In genomic region chr3:88150371-88150770, GRCh38 we compare ENCODE assay signal across 8 cellular contexts. TPM values are rescaled to one million over a fixed set of nuclear protein-coding genes. Genes with fewer than 3 reads are reported as not detected.
A peak's percentile ranks its signal among the peaks of the same experiment; 100 is the strongest.
DNase-seq lines count a peak whose midpoint lies in the region; ATAC-seq and TF ChIP-seq lines count a peak whose summit lies in the region.

No MANE protein-coding gene starts in this region.

- no peak for TF ChIP-seq CTCF in glutamatergic neuron (IDR thresholded peaks at IDR 0.05; ENCODE audit: partially characterized antibody, unreplicated experiment)
- TF ChIP-seq CTCF in sigmoid colon (IDR thresholded peaks at IDR 0.05), result no peak

- H3K27me3 ChIP-seq in HUES6 (ENCODE audit: control insufficient read depth, insufficient read depth, low read length), result no peaks in the 10 kb centered on the region
- H3K27me3 ChIP-seq in sigmoid colon, result no peaks in the 10 kb centered on the region

- H3K27me3 Mint-ChIP-seq in activated CD8-positive, alpha-beta T cell treated with anti-CD3 and anti-CD28 coated beads, Interleukin-2, amount 10 ng/mL, durations not matched to agents 7 days and 5 days (ENCODE audit: low read depth), result no peaks in the 10 kb centered on the region
- no peaks in the 10 kb centered on the region for H3K27me3 Mint-ChIP-seq in glutamatergic neuron (ENCODE audit: unreplicated experiment)

- H3K4me3 ChIP-seq in HUES6 (ENCODE audit: low read depth, low read length), result peak overlapping the region; percentile 87
- peak overlapping the region; percentile 74 to 93 (median 90) for H3K4me3 ChIP-seq in sigmoid colon

- peaks cover 19% of the 10 kb centered on the region for H3K36me3 ChIP-seq in HUES6 (ENCODE audit: control insufficient read depth, insufficient read depth, low read length)
- peaks cover 0 to 24% (median 8%) of the 10 kb centered on the region in 4 donors for H3K36me3 ChIP-seq in sigmoid colon

- H3K4me1 ChIP-seq in HUES6 (ENCODE audit: control insufficient read depth, insufficient read depth, low read length) (peaks cover 6% of the 10 kb centered on the region), sigmoid colon (peaks cover 0 to 32% (median 24%) of the 10 kb centered on the region in 4 donors)

- POLR2A ChIA-PET in activated CD8-positive, alpha-beta T cell treated with anti-CD3 and anti-CD28 coated beads, Interleukin-2, amount 10 ng/mL, durations not matched to agents 7 days and 5 days (lab: Charles Lee), result interaction anchor here (1.0 to 4.7 kb wide), 6 partner anchors 11 to 119 kb away, joined by 3 to 56 read pairs (median 5); partner anchors contain the start of genes CGGBP1 and ZNF654

- DNase-seq in COLO829 (ENCODE audit: low spot score), result peak; percentile 19
- DNase-seq in activated CD8-positive, alpha-beta T cell treated with anti-CD3 and anti-CD28 coated beads, Interleukin-2, amount 10 ng/mL, durations not matched to agents 7 days and 5 days, result peak; percentile 41
- no peak for DNase-seq in glutamatergic neuron
- no peak for DNase-seq in sigmoid colon
- DNase-seq in SW 1271 (lab: John Stamatoyannopoulos, UW), result no peak
- DNase-seq in NCI-H1048 (lab: John Stamatoyannopoulos, UW), result no peak

- H3K4me3 Mint-ChIP-seq in activated CD8-positive, alpha-beta T cell treated with anti-CD3 and anti-CD28 coated beads, Interleukin-2, amount 10 ng/mL, durations not matched to agents 7 days and 5 days, result peak overlapping the region; percentile 90
- H3K4me3 Mint-ChIP-seq in glutamatergic neuron (ENCODE audit: unreplicated experiment), result peak overlapping the region; percentile 97

- intact Hi-C loops in sigmoid colon (cut with DNase I), result no loop called here

- ATAC-seq in GM21360 (IDR thresholded peaks at IDR 0.05; ENCODE audit: unreplicated experiment), result peak; percentile 25
- ATAC-seq in activated CD8-positive, alpha-beta T cell treated with anti-CD3 and anti-CD28 coated beads, Interleukin-2, amount 10 ng/mL, durations not matched to agents 7 days and 5 days, result no peak

- CTCF ChIA-PET in activated CD8-positive, alpha-beta T cell treated with anti-CD3 and anti-CD28 coated beads, Interleukin-2, amount 10 ng/mL, durations not matched to agents 7 days and 5 days (lab: Charles Lee), result interaction anchor here (0.8 to 3.4 kb wide), 3 partner anchors 37 to 118 kb away, joined by 3 to 11 read pairs (median 5); partner anchors contain the start of genes CGGBP1 and ZNF654

- peak overlapping the region; percentile 90 for H3K27ac ChIP-seq in HUES6 (ENCODE audit: low read depth, low read length)
- peak overlapping the region; percentile 90 to 96 (median 94) for H3K27ac ChIP-seq in sigmoid colon

- no peaks in the 10 kb centered on the region for H3K9me3 Mint-ChIP-seq in activated CD8-positive, alpha-beta T cell treated with anti-CD3 and anti-CD28 coated beads, Interleukin-2, amount 10 ng/mL, durations not matched to agents 7 days and 5 days (ENCODE audit: insufficient read depth)
- H3K9me3 Mint-ChIP-seq in glutamatergic neuron (ENCODE audit: unreplicated experiment), result peaks cover 2% of the 10 kb centered on the region

- peak overlapping the region; percentile 98 for H3K27ac Mint-ChIP-seq in activated CD8-positive, alpha-beta T cell treated with anti-CD3 and anti-CD28 coated beads, Interleukin-2, amount 10 ng/mL, durations not matched to agents 7 days and 5 days
- H3K27ac Mint-ChIP-seq in glutamatergic neuron (ENCODE audit: unreplicated experiment), result peak overlapping the region; percentile 95

- TF ChIP-seq POLR2A in sigmoid colon (IDR thresholded peaks at IDR 0.05), result no peak

- peaks cover 20% of the 10 kb centered on the region for H3K36me3 Mint-ChIP-seq in activated CD8-positive, alpha-beta T cell treated with anti-CD3 and anti-CD28 coated beads, Interleukin-2, amount 10 ng/mL, durations not matched to agents 7 days and 5 days (ENCODE audit: low read depth)
- no peaks in the 10 kb centered on the region for H3K36me3 Mint-ChIP-seq in glutamatergic neuron (ENCODE audit: unreplicated experiment)

- 0% methylated on average over 8 of the region's 8 CpGs for WGBS in sigmoid colon, 2 donors

- TF ChIP-seq EP300 in sigmoid colon (IDR thresholded peaks at IDR 0.05), result no peak

- peak overlapping the region; percentile 97 for H3K9ac ChIP-seq in HUES6 (ENCODE audit: low read length)

- H3K4me1 Mint-ChIP-seq in activated CD8-positive, alpha-beta T cell treated with anti-CD3 and anti-CD28 coated beads, Interleukin-2, amount 10 ng/mL, durations not matched to agents 7 days and 5 days (ENCODE audit: low read depth), result peaks cover 33% of the 10 kb centered on the region
- peaks cover 8% of the 10 kb centered on the region for H3K4me1 Mint-ChIP-seq in glutamatergic neuron (ENCODE audit: low read depth, unreplicated experiment)

- H3K9me3 ChIP-seq in HUES6 (ENCODE audit: control insufficient read depth, insufficient read depth, low read depth, low read length), result no peaks in the 10 kb centered on the region
- H3K9me3 ChIP-seq in sigmoid colon, result no peaks in the 10 kb centered on the region

RNA-seq across cellular contexts. Expression of gene C3orf38, which starts 0.6 kb away (rescaled TPM):
- 10 to 100 TPM; 28.0 to 28.8 TPM for total RNA-seq in activated CD8-positive, alpha-beta T cell treated with anti-CD3 and anti-CD28 coated beads, Interleukin-2, amount 10 ng/mL, durations not matched to agents 7 days and 5 days
- total RNA-seq in glutamatergic neuron (ENCODE audit: unreplicated experiment), result 26.0 TPM
- total RNA-seq in sigmoid colon, result 10 to 100 TPM; 16.6 to 19.3 (median 17.3) TPM
- polyA plus RNA-seq in sigmoid colon, result 10 to 100 TPM in 2 of 3 donors, 1 to 10 TPM in 1; 9.1 to 19.2 (median 11.4) TPM

Comparison
In these comparisons a context has a peak if more than half of its experiments do, and no peak if none do; other contexts are left out.
1. DNase-seq: peak in COLO829 (single experiment) and activated CD8-positive, alpha-beta T cell treated with anti-CD3 and anti-CD28 coated beads, Interleukin-2, amount 10 ng/mL, durations not matched to agents 7 days and 5 days (single experiment); none in glutamatergic neuron (single experiment), sigmoid colon (single experiment), SW 1271 (0 of 2) and NCI-H1048 (single experiment).